ENCODE assay signal across 27 cellular contexts in genomic region chr22:40826984-40827741, GRCh38. TPM values are rescaled to one million over a fixed set of nuclear protein-coding genes. Genes with fewer than 3 reads are reported as not detected.
A peak's percentile ranks its signal among the peaks of the same experiment; 100 is the strongest.
DNase-seq lines count a peak whose midpoint lies in the region; ATAC-seq and TF ChIP-seq lines count a peak whose summit lies in the region.
"Had no signal": no experiment of that assay in that cellular context is flagged by ENCODE, and none has a peak within 500 bp of the region (broad histone marks: within the 10 kb centered on the region; RNA-seq: fewer than 3 reads in every experiment).

No MANE protein-coding gene starts in this region.

- H3K9me3 ChIP-seq in HUES64 (ENCODE audit: insufficient read depth, low read depth, low read length), result no peaks in the 10 kb centered on the region
- H3K9me3 ChIP-seq: body of pancreas, SJCRH30, stomach, transverse colon had no signal

- no peak overlapping the region for H3K4me3 Mint-ChIP-seq in nephron progenitor cell
- H3K4me3 Mint-ChIP-seq in activated CD4-positive, alpha-beta T cell treated with anti-CD3 and anti-CD28 coated beads for 36 hours, result no peak overlapping the region
- H3K4me3 Mint-ChIP-seq: activated CD8-positive, alpha-beta T cell treated with anti-CD3 and anti-CD28 coated beads for 36 hours; neural crest cell had no signal

- peaks cover 95% of the 10 kb centered on the region for H3K36me3 ChIP-seq in HUES64 (ENCODE audit: insufficient read depth, low read length)

- H3K4me1 Mint-ChIP-seq in nephron progenitor cell, result no peaks in the 10 kb centered on the region
- H3K4me1 Mint-ChIP-seq in activated CD4-positive, alpha-beta T cell treated with anti-CD3 and anti-CD28 coated beads for 36 hours, result no peaks in the 10 kb centered on the region
- H3K4me1 Mint-ChIP-seq: neural crest cell had no signal

- intact Hi-C loops in activated CD4-positive, alpha-beta T cell treated with anti-CD3 and anti-CD28 coated beads for 36 hours (cut with DNase I, micrococcal nuclease), result no loop called here

- CTCF ChIA-PET in activated CD4-positive, alpha-beta T cell treated with anti-CD3 and anti-CD28 coated beads for 36 hours (lab: Charles Lee), result interaction anchor here (0.7 to 0.9 kb wide), 2 partner anchors 32 to 72 kb away, joined by 3 read pairs; no protein-coding TSS in a partner anchor

- H3K27me3 Mint-ChIP-seq in nephron progenitor cell (ENCODE audit: low read depth, poor library complexity), result no peaks in the 10 kb centered on the region
- no peaks in the 10 kb centered on the region for H3K27me3 Mint-ChIP-seq in activated CD4-positive, alpha-beta T cell treated with anti-CD3 and anti-CD28 coated beads for 36 hours
- H3K27me3 Mint-ChIP-seq: activated CD8-positive, alpha-beta T cell treated with anti-CD3 and anti-CD28 coated beads for 36 hours had no signal

- DNase-seq in ACHN (peak; percentile 41), islet precursor cell (peak; percentile 56), nephron progenitor cell (no peak), RPMI8226 (no peak), NCI-H2029 treated with DMSO at 0.1 percent for 48 hours (lab: John Stamatoyannopoulos, UW) (no peak)
- no peak for DNase-seq in activated CD4-positive, alpha-beta T cell treated with anti-CD3 and anti-CD28 coated beads for 36 hours
- DNase-seq: activated CD4-positive, CD25-positive, alpha-beta regulatory T cell treated with anti-CD3 and anti-CD28 coated beads, Interleukin-2, amount 50 U/mL, for 72 hours; activated CD8-positive, alpha-beta T cell treated with anti-CD3 and anti-CD28 coated beads for 36 hours; activated effector memory CD4-positive, alpha-beta T cell treated with anti-CD3 and anti-CD28 coated beads, Interleukin-2, amount 50 U/mL, for 16 hours; body of pancreas; C1 segment of cervical spinal cord; effector CD4-positive, alpha-beta T cell; EL; KG1; NCI-H146; NCI-H2171; NCI-H526; SJCRH30; stomach; T-helper 1 cell; transverse colon had no signal

- in situ Hi-C loops in ACHN (cut with HindIII; ENCODE audit: low pct_ligation_motif_present, low pct_unique_long_range_greater_than_20kb, low sequenced_read_pairs), result no loop called here

- H3K9ac ChIP-seq in HUES64 (ENCODE audit: low read depth, low read length), result peak overlapping the region; percentile 74

- H3K36me3 Mint-ChIP-seq in nephron progenitor cell (ENCODE audit: low read depth), result peaks cover 63% of the 10 kb centered on the region
- H3K36me3 Mint-ChIP-seq in activated CD4-positive, alpha-beta T cell treated with anti-CD3 and anti-CD28 coated beads for 36 hours (ENCODE audit: low read depth), result peaks cover 36% of the 10 kb centered on the region

- 92% methylated on average over 6 of the region's 7 CpGs for WGBS in HUES64

- H3K4me1 ChIP-seq in HUES64 (ENCODE audit: insufficient read depth, low read length), result peaks cover 15% of the 10 kb centered on the region
- H3K4me1 ChIP-seq: body of pancreas, SJCRH30, transverse colon had no signal

- no peak for ATAC-seq in HG02571 (IDR thresholded peaks at IDR 0.05; ENCODE audit: unreplicated experiment)
- ATAC-seq in activated CD4-positive, alpha-beta T cell treated with anti-CD3 and anti-CD28 coated beads for 36 hours, result no peak
- ATAC-seq: activated CD8-positive, alpha-beta T cell treated with anti-CD3 and anti-CD28 coated beads for 36 hours; body of pancreas had no signal

- H3K27ac Mint-ChIP-seq in nephron progenitor cell, result peak overlapping the region; percentile 16
- no peak overlapping the region for H3K27ac Mint-ChIP-seq in activated CD4-positive, alpha-beta T cell treated with anti-CD3 and anti-CD28 coated beads for 36 hours
- H3K27ac Mint-ChIP-seq: activated CD8-positive, alpha-beta T cell treated with anti-CD3 and anti-CD28 coated beads for 36 hours had no signal

- TF ChIP-seq CTCF in nephron progenitor cell (IDR thresholded peaks at IDR 0.05), result no peak

- no peaks in the 10 kb centered on the region for H3K9me3 Mint-ChIP-seq in nephron progenitor cell
- H3K9me3 Mint-ChIP-seq in activated CD4-positive, alpha-beta T cell treated with anti-CD3 and anti-CD28 coated beads for 36 hours (ENCODE audit: low read depth), result no peaks in the 10 kb centered on the region
- H3K9me3 Mint-ChIP-seq: activated CD8-positive, alpha-beta T cell treated with anti-CD3 and anti-CD28 coated beads for 36 hours; neural crest cell had no signal

- H3K4me3 ChIP-seq in HUES64 (ENCODE audit: low read length), result no peak overlapping the region
- H3K4me3 ChIP-seq: body of pancreas, SJCRH30, stomach, transverse colon had no signal

- H3K27ac ChIP-seq in HUES64 (ENCODE audit: low read depth, low read length), result peak overlapping the region; percentile 89
- H3K27ac ChIP-seq: SJCRH30, stomach, transverse colon had no signal

- POLR2A ChIA-PET in activated CD4-positive, alpha-beta T cell treated with anti-CD3 and anti-CD28 coated beads for 36 hours (lab: Charles Lee), result no interaction called here

- no peaks in the 10 kb centered on the region for H3K27me3 ChIP-seq in HUES64 (ENCODE audit: insufficient read depth, low read length)
- H3K27me3 ChIP-seq: body of pancreas, SJCRH30, stomach, transverse colon had no signal

RNA-seq across cellular contexts. Expression of gene SLC25A17, which starts 8.0 kb away (rescaled TPM):
- 29.0 TPM for polyA plus RNA-seq in HUES64 (2013, experiment 1 of 2)
- 23.7 TPM for polyA plus RNA-seq in HUES64 (2013, experiment 2 of 2)
- 10 to 100 TPM; 23.3 to 29.7 TPM for total RNA-seq in activated CD4-positive, alpha-beta T cell treated with anti-CD3 and anti-CD28 coated beads for 36 hours

RNA-seq across cellular contexts. Expression of gene ST13, which starts 29.3 kb away (rescaled TPM):
- polyA plus RNA-seq in HUES64 (2013, experiment 1 of 2), result 202 TPM
- 236 TPM for polyA plus RNA-seq in HUES64 (2013, experiment 2 of 2)
- total RNA-seq in activated CD4-positive, alpha-beta T cell treated with anti-CD3 and anti-CD28 coated beads for 36 hours, result 100 to 1,000 TPM; 260 to 297 TPM

RNA-seq across cellular contexts. Expression of gene XPNPEP3, which starts 29.8 kb away (rescaled TPM):
- polyA plus RNA-seq in HUES64 (2013, experiment 1 of 2), result 15.8 TPM
- 16.1 TPM for polyA plus RNA-seq in HUES64 (2013, experiment 2 of 2)
- total RNA-seq in activated CD4-positive, alpha-beta T cell treated with anti-CD3 and anti-CD28 coated beads for 36 hours, result 10 to 100 TPM; 21.5 to 25.8 TPM

RNA-seq across cellular contexts. Expression of gene DNAJB7, which starts 34.8 kb away (rescaled TPM):
- polyA plus RNA-seq in HUES64 (2013, experiment 1 of 2), result not detected
- polyA plus RNA-seq in HUES64 (2013, experiment 2 of 2), result not detected
- not detected for total RNA-seq in activated CD4-positive, alpha-beta T cell treated with anti-CD3 and anti-CD28 coated beads for 36 hours
- total RNA-seq: activated CD8-positive, alpha-beta T cell treated with anti-CD3 and anti-CD28 coated beads for 36 hours; body of pancreas; epithelial cell of proximal tubule; lower leg skin; neural crest cell; posterior vena cava; SJCRH30; stomach had no signal
- polyA plus RNA-seq: stomach had no signal

Comparison
In these comparisons a context has a peak if more than half of its experiments do, and no peak if none do; other contexts are left out.
1. DNase-seq: peak in ACHN (single experiment) and islet precursor cell (single experiment); none in nephron progenitor cell (single experiment), RPMI8226 (single experiment), NCI-H2029 treated with DMSO at 0.1 percent for 48 hours (single experiment) and activated CD4-positive, alpha-beta T cell treated with anti-CD3 and anti-CD28 coated beads for 36 hours (single experiment).